ENCODE assay signal across 21 cellular contexts in the genomic region with DNA sequence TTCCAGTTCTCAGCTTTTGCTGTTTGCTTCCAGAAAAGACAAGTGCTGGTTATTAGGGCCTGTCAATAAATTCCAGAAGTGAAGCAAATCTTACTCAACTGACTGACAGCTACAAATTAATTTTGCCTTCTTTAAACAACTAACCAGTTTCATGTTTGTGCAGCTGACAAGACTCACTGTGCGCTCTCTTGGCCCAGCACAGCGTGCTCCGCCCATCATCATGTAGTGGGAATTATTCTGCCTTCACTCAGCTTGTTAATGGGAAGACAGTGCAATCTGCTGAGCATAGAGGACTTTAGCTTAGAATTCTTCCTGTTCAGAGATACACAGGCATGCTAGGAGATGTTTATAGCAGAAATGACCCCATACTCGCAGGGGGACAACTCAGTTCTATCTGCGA.
DNase-seq lines count a peak whose midpoint lies in the region; ATAC-seq, FAIRE-seq and TF ChIP-seq lines count a peak whose summit lies in the region.
"Had no signal": no experiment of that assay in that cellular context is flagged by ENCODE, and none has a peak within 500 bp of the region (broad histone marks: within the 10 kb centered on the region; RNA-seq: fewer than 3 reads in every experiment).

No MANE protein-coding gene starts in this region.

- ATAC-seq in left colon (peak; percentile 45), sciatic nerve (peak; percentile 51), HG02870 (IDR thresholded peaks at IDR 0.05; ENCODE audit: unreplicated experiment) (no peak)
- ATAC-seq: A549; CD8-positive, alpha-beta T cell; GM12878 had no signal

- intact Hi-C loops in left colon (cut with DNase I, micrococcal nuclease) (no loop called here), sciatic nerve (cut with DNase I) (no loop called here)

- no peak for TF ChIP-seq CTCF in D721Med (IDR thresholded peaks at IDR 0.05; ENCODE audit: insufficient read depth, missing control alignments)

- no peak for FAIRE-seq in D721Med (lab: Jason Lieb, UNC)
- FAIRE-seq: A549, GM12878, GM12892, GM18507 had no signal

- DNase-seq in NCI-H774 (lab: John Stamatoyannopoulos, UW) = peak; percentile 2
- DNase-seq in left colon = no peak
- no peak for DNase-seq in sciatic nerve (ENCODE audit: low spot score)
- DNase-seq in D721Med (ENCODE audit: insufficient read length, low spot score) = no peak
- DNase-seq: AML-193; Caco-2; Calu3; CD4-positive, alpha-beta T cell; CD8-positive, alpha-beta T cell; DMS 273 treated with DMSO at 0.1 percent for 48 hours; DMS153; DMS53; DMS79; DND-41; EL; GDM1 had no signal
